Comparison of ENCODE assay signal across 13 cellular contexts in genomic region chr5:172008689-172009141, GRCh38. TPM values are rescaled to one million over a fixed set of nuclear protein-coding genes. Genes with fewer than 3 reads are reported as not detected.
DNase-seq lines count a peak whose midpoint lies in the region; ATAC-seq and TF ChIP-seq lines count a peak whose summit lies in the region.
"Had no signal": no experiment of that assay in that cellular context is flagged by ENCODE, and none has a peak within 500 bp of the region (broad histone marks: within the 10 kb centered on the region; RNA-seq: fewer than 3 reads in every experiment).

No MANE protein-coding gene starts in this region.

- peaks cover 10% of the 10 kb centered on the region for H3K36me3 Mint-ChIP-seq in activated naive CD8-positive, alpha-beta T cell treated with anti-CD3 and anti-CD28 coated beads, Interleukin-2, amount 50 U/mL, for 24 hours (ENCODE audit: low read depth)
- no peaks in the 10 kb centered on the region for H3K36me3 Mint-ChIP-seq in type B pancreatic cell

- no peak for TF ChIP-seq CTCF in cardiac muscle cell (IDR thresholded peaks at IDR 0.05; ENCODE audit: low read depth, low read length)
- no peak for TF ChIP-seq CTCF in type B pancreatic cell (conservative IDR thresholded peaks at IDR 0.05)

- peak overlapping the region; percentile 96 for H3K4me3 Mint-ChIP-seq in activated naive CD8-positive, alpha-beta T cell treated with anti-CD3 and anti-CD28 coated beads, Interleukin-2, amount 50 U/mL, for 24 hours
- H3K4me3 Mint-ChIP-seq in type B pancreatic cell: peak overlapping the region; percentile 58

- DNase-seq in cardiac muscle cell (ENCODE audit: low read depth in 1 of 2, low spot score in 1 of 2) (peak; percentile 15 to 80), left ventricle myocardium superior (no peak), iPS DF 19.7 (ENCODE audit: low read depth, low spot score) (peak; percentile 82), type B pancreatic cell (ENCODE audit: extremely low spot score, unreplicated experiment) (no peak), NOMO-1 treated with DMSO at 0.1 percent for 48 hours (lab: John Stamatoyannopoulos, UW; ENCODE audit: unreplicated experiment) (no peak), dedifferentiated amniotic fluid mesenchymal stem cell (ENCODE audit: extremely low spot score) (no peak), medulla oblongata (ENCODE audit: extremely low spot score) (no peak)
- no peak for DNase-seq in activated naive CD8-positive, alpha-beta T cell treated with anti-CD3 and anti-CD28 coated beads, Interleukin-2, amount 50 U/mL, for 24 hours
- DNase-seq: activated T-cell treated with anti-CD3 and anti-CD28 coated beads, Interleukin-2, amount 50 U/mL, for 72 hours; heart left ventricle; stimulated activated CD4-positive, alpha-beta T cell treated with anti-CD3 and anti-CD28 coated beads, Interleukin-15, amount 100 ng/mL, for 24 hours; upper lobe of left lung had no signal

- H3K27ac ChIP-seq in cardiac muscle cell: peak overlapping the region; percentile 59
- H3K27ac ChIP-seq: heart left ventricle, parathyroid adenoma, upper lobe of left lung had no signal

- H3K9me3 ChIP-seq in cardiac muscle cell (ENCODE audit: low read depth): no peaks in the 10 kb centered on the region
- H3K9me3 ChIP-seq: heart left ventricle, upper lobe of left lung had no signal

- no peak for ATAC-seq in left ventricle myocardium superior
- no peak for ATAC-seq in activated naive CD8-positive, alpha-beta T cell treated with anti-CD3 and anti-CD28 coated beads, Interleukin-2, amount 50 U/mL, for 24 hours
- ATAC-seq: activated T-cell treated with anti-CD3 and anti-CD28 coated beads, Interleukin-2, amount 50 U/mL, for 72 hours; heart left ventricle had no signal

- H3K4me3 ChIP-seq in cardiac muscle cell: no peak overlapping the region
- H3K4me3 ChIP-seq: heart left ventricle, upper lobe of left lung had no signal

- intact Hi-C loops in left ventricle myocardium superior (cut with micrococcal nuclease): loop anchor here (10.0 kb wide), 1 partner anchor 94 kb away; no protein-coding TSS in a partner anchor

- H3K4me1 ChIP-seq in cardiac muscle cell (ENCODE audit: low read depth): peaks cover 21% of the 10 kb centered on the region

- H3K36me3 ChIP-seq in cardiac muscle cell: no peaks in the 10 kb centered on the region
- H3K36me3 ChIP-seq: heart left ventricle, upper lobe of left lung had no signal

- H3K4me1 Mint-ChIP-seq in activated naive CD8-positive, alpha-beta T cell treated with anti-CD3 and anti-CD28 coated beads, Interleukin-2, amount 50 U/mL, for 24 hours: peaks cover 38% of the 10 kb centered on the region
- peaks cover 27% of the 10 kb centered on the region for H3K4me1 Mint-ChIP-seq in type B pancreatic cell (ENCODE audit: unreplicated experiment)

- no peaks in the 10 kb centered on the region for H3K27me3 Mint-ChIP-seq in activated naive CD8-positive, alpha-beta T cell treated with anti-CD3 and anti-CD28 coated beads, Interleukin-2, amount 50 U/mL, for 24 hours
- H3K27me3 Mint-ChIP-seq in type B pancreatic cell: no peaks in the 10 kb centered on the region

- no peaks in the 10 kb centered on the region for H3K9me3 Mint-ChIP-seq in activated naive CD8-positive, alpha-beta T cell treated with anti-CD3 and anti-CD28 coated beads, Interleukin-2, amount 50 U/mL, for 24 hours
- H3K9me3 Mint-ChIP-seq in type B pancreatic cell: no peaks in the 10 kb centered on the region
- H3K9me3 Mint-ChIP-seq: activated T-cell treated with anti-CD3 and anti-CD28 coated beads, Interleukin-2, amount 50 U/mL, for 72 hours had no signal

- no peak overlapping the region for H3K27ac Mint-ChIP-seq in activated naive CD8-positive, alpha-beta T cell treated with anti-CD3 and anti-CD28 coated beads, Interleukin-2, amount 50 U/mL, for 24 hours
- peak overlapping the region; percentile 39 for H3K27ac Mint-ChIP-seq in type B pancreatic cell

- H3K27me3 ChIP-seq in cardiac muscle cell: no peaks in the 10 kb centered on the region
- H3K27me3 ChIP-seq: heart left ventricle, upper lobe of left lung had no signal

RNA-seq across cellular contexts. Expression of gene FBXW11, which starts 2.3 kb away (rescaled TPM):
- total RNA-seq in cardiac muscle cell: 78.9 and 98.0 TPM in 2 replicates
- polyA plus RNA-seq in cardiac muscle cell: 59.0 and 82.3 TPM in 2 replicates
- 69.0 TPM for total RNA-seq in left ventricle myocardium superior
- 50.2 and 52.5 TPM in 2 replicates for total RNA-seq in type B pancreatic cell (ENCODE audit: low replicate concordance)

Comparison
In these comparisons a context has a peak if more than half of its experiments do, and no peak if none do; other contexts are left out.
1. DNase-seq: peak in cardiac muscle cell (2 of 2) and iPS DF 19.7 (single experiment); none in left ventricle myocardium superior (single experiment), activated naive CD8-positive, alpha-beta T cell treated with anti-CD3 and anti-CD28 coated beads, Interleukin-2, amount 50 U/mL, for 24 hours (single experiment), type B pancreatic cell (single experiment), NOMO-1 treated with DMSO at 0.1 percent for 48 hours (single experiment), dedifferentiated amniotic fluid mesenchymal stem cell (single experiment) and medulla oblongata (single experiment).